ENCODE assay signal across 8 cellular contexts in genomic region chr2:135043345-135043744, GRCh38. TPM values are rescaled to one million over a fixed set of nuclear protein-coding genes. Genes with fewer than 3 reads are reported as not detected.
A peak's percentile ranks its signal among the peaks of the same experiment; 100 is the strongest.
DNase-seq lines count a peak whose midpoint lies in the region; ATAC-seq, FAIRE-seq and TF ChIP-seq lines count a peak whose summit lies in the region.

No MANE protein-coding gene starts in this region.

- H3K4me2 ChIP-seq in HepG2 (ENCODE audit: low read depth, low read length), result no peak overlapping the region

- H3K9me3 Mint-ChIP-seq in Calu3 (ENCODE audit: low read depth, unreplicated experiment), result no peaks in the 10 kb centered on the region

- H3K9ac ChIP-seq in HepG2 (ENCODE audit: insufficient read depth, low read depth, low read length) (no peak overlapping the region), colonic mucosa (ENCODE audit: low read depth in 2 of 2, low read length in 2 of 2) (no peak overlapping the region)

- H3K36me3 ChIP-seq in HepG2 (replicated peaks in 1 of 2; ENCODE audit: control insufficient read depth in 1 of 2, insufficient read depth in 2 of 2, low read length in 2 of 2) (no peaks in the 10 kb centered on the region), colonic mucosa (no peaks in the 10 kb centered on the region)

- no peak for FAIRE-seq in HepG2 (lab: Jason Lieb, UNC)

- TF ChIP-seq CTCF in AG09309 (IDR thresholded peaks at IDR 0.05; ENCODE audit: control insufficient read depth, insufficient read depth, low read depth, low read length, missing control alignments) (peak; percentile 43), GM13977 (IDR thresholded peaks at IDR 0.05; ENCODE audit: extremely low read depth, insufficient read depth, missing control alignments) (peak; percentile 68), HepG2 (CRISPR knock-in tag; IDR thresholded peaks at IDR 0.05) (peak; percentile 34; the same call in 1 of the 2 replicates), Calu3 (IDR thresholded peaks at IDR 0.05; ENCODE audit: unreplicated experiment) (no peak), colonic mucosa (IDR thresholded peaks at IDR 0.05) (no peak)

- H3K4me3 Mint-ChIP-seq in Calu3 (ENCODE audit: low read depth, unreplicated experiment), result no peak overlapping the region

- no peaks in the 10 kb centered on the region for H3K27me3 Mint-ChIP-seq in Calu3 (ENCODE audit: unreplicated experiment)

- peaks cover 17% of the 10 kb centered on the region for H3K4me1 Mint-ChIP-seq in Calu3 (ENCODE audit: low read depth, unreplicated experiment)

- H3K4me1 ChIP-seq in HepG2 (ENCODE audit: insufficient read depth, low read length) (peaks cover 14% of the 10 kb centered on the region), colonic mucosa (no peaks in the 10 kb centered on the region)

- POLR2A ChIA-PET in HepG2 (lab: Yijun Ruan, JAX), result no interaction called here

- H3K9me3 ChIP-seq in HepG2 (ENCODE audit: low read length), result no peaks in the 10 kb centered on the region
- H3K9me3 ChIP-seq in colonic mucosa, result no peaks in the 10 kb centered on the region

- DNase-seq in AG09309 (ENCODE audit: low read depth) (no peak), GM13977 (ENCODE audit: low spot score) (no peak), HepG2 (ENCODE audit: low spot score) (no peak), Calu3 (no peak), epidermal melanocyte (ENCODE audit: insufficient read length, low spot score) (no peak), colonic mucosa (no peak), NOMO-1 treated with DMSO at 0.1 percent for 48 hours (lab: John Stamatoyannopoulos, UW; ENCODE audit: unreplicated experiment) (no peak)
- DNase-seq in activated T-cell treated with anti-CD3 and anti-CD28 coated beads, Interleukin-2, amount 50 U/mL, for 48 hours, result peak; percentile 38 to 45

- in situ Hi-C loops in GM13977 (cut with MboI; ENCODE audit: low pct_unique_long_range_greater_than_20kb, low sequenced_read_pairs, unreplicated experiment) (no loop called here), HepG2 (cut with HindIII; ENCODE audit: extremely low pct_ligation_motif_present, low pct_unique_long_range_greater_than_20kb) (no loop called here)

- no peaks in the 10 kb centered on the region for H4K20me1 ChIP-seq in HepG2 (ENCODE audit: insufficient read depth, low read length)

- BruUV-seq in HepG2 (replicated peaks; lab: Mats Ljungman, UMichigan) (no TSS peak), Calu3 (replicated peaks; lab: Mats Ljungman, UMichigan) (no TSS peak)

- intact Hi-C loops in HepG2 (cut with micrococcal nuclease; ENCODE audit: unreplicated experiment), result no loop called here
- intact Hi-C loops in Calu3 (cut with micrococcal nuclease; ENCODE audit: unreplicated experiment), result no loop called here
- intact Hi-C loops in colonic mucosa (cut with DNase I), result no loop called here

- H3K27me3 ChIP-seq in HepG2 (ENCODE audit: control insufficient read depth in 1 of 2, insufficient read depth in 2 of 2, low read length in 2 of 2) (no peaks in the 10 kb centered on the region; a peak in 1 of 5 replicates), colonic mucosa (no peaks in the 10 kb centered on the region)

- no peak for TF ChIP-seq POLR2A in HepG2 (IDR thresholded peaks at IDR 0.05; ENCODE audit: insufficient read depth in 1 of 2, low read depth in 2 of 2, low read length in 2 of 2)

- H3K4me3 ChIP-seq in AG09309 (ENCODE audit: control insufficient read depth, low read depth, low read length) (no peak overlapping the region), HepG2 (replicated peaks in 1 of 3; ENCODE audit: insufficient read depth in 1 of 3, low read depth in 2 of 3, low read length in 3 of 3) (no peak overlapping the region), colonic mucosa (no peak overlapping the region)

- TF ChIP-seq RAD21 in HepG2 (CRISPR knock-in tag; IDR thresholded peaks at IDR 0.05), result no peak

- CTCF ChIA-PET in HepG2 (lab: Yijun Ruan, JAX; ENCODE audit: low intra/inter-chr PET ratio, low total read pairs), result no interaction called here
- CTCF ChIA-PET in Calu3 (lab: Charles Lee), result no interaction called here

- H3K27ac Mint-ChIP-seq in Calu3 (ENCODE audit: unreplicated experiment), result no peak overlapping the region

- no peaks in the 10 kb centered on the region for H3K79me2 ChIP-seq in HepG2 (ENCODE audit: insufficient read depth, low read length)

- WGBS in HepG2 (ENCODE audit: low lambda C conversion rate), result 23% methylated on average over 2 of the region's 2 CpGs

- H2AFZ ChIP-seq in HepG2 (ENCODE audit: low read length), result no peak overlapping the region

- ATAC-seq in HepG2, result no peak; the same call in 2 of the 3 replicates

- no peak for TF ChIP-seq EP300 in HepG2 (IDR thresholded peaks at IDR 0.05; ENCODE audit: low read depth in 2 of 2, low read length in 2 of 2)
- no peak for TF ChIP-seq EP300 in HepG2 (CRISPR knock-in tag; IDR thresholded peaks at IDR 0.05; ENCODE audit: borderline replicate concordance)

- H3K27ac ChIP-seq in HepG2 (ENCODE audit: extremely low read length, insufficient read depth, low read length) (no peak overlapping the region), colonic mucosa (no peak overlapping the region)

- H3K36me3 Mint-ChIP-seq in Calu3 (ENCODE audit: insufficient read depth, unreplicated experiment), result no peaks in the 10 kb centered on the region

TF ChIP-seq in HepG2, 621 proteins besides CTCF, POLR2A, EP300 and RAD21:
- TF ChIP-seq ZNF644 (CRISPR knock-in tag; IDR thresholded peaks at IDR 0.05; ENCODE audit: low read depth) (peak; percentile 58; the same call in 1 of the 2 replicates), EHMT2 (IDR thresholded peaks at IDR 0.05; ENCODE audit: borderline replicate concordance, low read depth, low read length) (peak; percentile 55; the same call in 1 of the 2 replicates), ERF (CRISPR knock-in tag; IDR thresholded peaks at IDR 0.05) (no peak)

RNA-seq across cellular contexts. Expression of gene MAP3K19, which starts 3.9 kb away (rescaled TPM):
- not detected in 2 replicates for total RNA-seq in HepG2 (2016; rRNA removed; fragmentation: Illumina TruSeq; extraction: Trizol)
- not detected in 2 replicates for total RNA-seq in HepG2 (2016; cell fraction: cytosol; rRNA removed; fragmentation: Illumina TruSeq; extraction: Trizol; ENCODE audit: low read depth)
- total RNA-seq in HepG2 (2016; cell fraction: insoluble cytoplasmic fraction; rRNA removed; fragmentation: Illumina TruSeq; extraction: Trizol), result not detected in 2 replicates
- not detected in 2 replicates for total RNA-seq in HepG2 (2016; cell fraction: membrane; rRNA removed; fragmentation: Illumina TruSeq; extraction: Trizol)
- total RNA-seq in HepG2 (2016; cell fraction: nucleus; rRNA removed; fragmentation: Illumina TruSeq; extraction: Trizol), result not detected in 2 replicates
- not detected in 2 replicates for polyA plus RNA-seq in HepG2 (2011; rRNA removed)
- not detected in 2 replicates for polyA plus RNA-seq in HepG2 (2011; cell fraction: cytosol; rRNA removed)
- not detected in 2 replicates for polyA plus RNA-seq in HepG2 (2011; cell fraction: nucleus; rRNA removed)
- not detected in 2 replicates for polyA plus RNA-seq in HepG2 (2012)
- polyA plus RNA-seq in HepG2 (2016; cell fraction: cytosol; fragmentation: Illumina TruSeq; extraction: Trizol; ENCODE audit: low read depth), result not detected in 2 replicates
- not detected in 2 replicates for polyA plus RNA-seq in HepG2 (2016; cell fraction: insoluble cytoplasmic fraction; fragmentation: Illumina TruSeq; extraction: Trizol; ENCODE audit: low read depth)
- polyA plus RNA-seq in HepG2 (2016; cell fraction: membrane; fragmentation: Illumina TruSeq; extraction: Trizol; ENCODE audit: low read depth), result not detected in 2 replicates
- polyA plus RNA-seq in HepG2 (2016; cell fraction: nucleus; fragmentation: Illumina TruSeq; extraction: Trizol; ENCODE audit: insufficient read depth, low read depth), result not detected in 2 replicates
- polyA minus RNA-seq in HepG2 (2011; rRNA and poly(A)+ RNA removed; ENCODE audit: low replicate concordance), result not detected in 2 replicates
- polyA minus RNA-seq in HepG2 (2011; cell fraction: cytosol; rRNA and poly(A)+ RNA removed), result not detected in 2 replicates
- not detected in 2 replicates for polyA minus RNA-seq in HepG2 (2011; cell fraction: nucleus; rRNA and poly(A)+ RNA removed)
- not detected in 2 replicates for total RNA-seq in Calu3 (2022)
- not detected for total RNA-seq in colonic mucosa

RNA-seq across cellular contexts. Expression of gene RAB3GAP1, which starts 8.7 kb away (rescaled TPM):
- total RNA-seq in HepG2 (2016; rRNA removed; fragmentation: Illumina TruSeq; extraction: Trizol) (48.8 and 61.5 TPM in 2 replicates), Calu3 (2022) (47.6 and 50.6 TPM in 2 replicates), colonic mucosa (10 to 100 TPM; 34.3 to 47.9 TPM)
- 10.1 and 10.4 TPM in 2 replicates for total RNA-seq in HepG2 (2016; cell fraction: cytosol; rRNA removed; fragmentation: Illumina TruSeq; extraction: Trizol; ENCODE audit: low read depth)
- total RNA-seq in HepG2 (2016; cell fraction: insoluble cytoplasmic fraction; rRNA removed; fragmentation: Illumina TruSeq; extraction: Trizol), result 45.4 and 58.4 TPM in 2 replicates
- 12.2 and 13.5 TPM in 2 replicates for total RNA-seq in HepG2 (2016; cell fraction: membrane; rRNA removed; fragmentation: Illumina TruSeq; extraction: Trizol)
- 54.7 and 54.9 TPM in 2 replicates for total RNA-seq in HepG2 (2016; cell fraction: nucleus; rRNA removed; fragmentation: Illumina TruSeq; extraction: Trizol)
- polyA plus RNA-seq in HepG2 (2011; rRNA removed), result 15.2 and 16.7 TPM in 2 replicates
- 8.9 and 14.0 TPM in 2 replicates for polyA plus RNA-seq in HepG2 (2011; cell fraction: cytosol; rRNA removed)
- polyA plus RNA-seq in HepG2 (2011; cell fraction: nucleus; rRNA removed), result 10.0 and 18.3 TPM in 2 replicates
- polyA plus RNA-seq in HepG2 (2012), result 40.0 and 40.4 TPM in 2 replicates
- polyA plus RNA-seq in HepG2 (2016; cell fraction: cytosol; fragmentation: Illumina TruSeq; extraction: Trizol; ENCODE audit: low read depth), result 2.7 and 3.5 TPM in 2 replicates
- 35.7 and 42.8 TPM in 2 replicates for polyA plus RNA-seq in HepG2 (2016; cell fraction: insoluble cytoplasmic fraction; fragmentation: Illumina TruSeq; extraction: Trizol; ENCODE audit: low read depth)
- 5.6 and 6.4 TPM in 2 replicates for polyA plus RNA-seq in HepG2 (2016; cell fraction: membrane; fragmentation: Illumina TruSeq; extraction: Trizol; ENCODE audit: low read depth)
- polyA plus RNA-seq in HepG2 (2016; cell fraction: nucleus; fragmentation: Illumina TruSeq; extraction: Trizol; ENCODE audit: insufficient read depth, low read depth), result 40.5 and 41.0 TPM in 2 replicates
- polyA minus RNA-seq in HepG2 (2011; rRNA and poly(A)+ RNA removed; ENCODE audit: low replicate concordance), result 10.6 and 21.9 TPM in 2 replicates
- polyA minus RNA-seq in HepG2 (2011; cell fraction: cytosol; rRNA and poly(A)+ RNA removed), result 28.9 and 29.0 TPM in 2 replicates
- 76.7 and 89.1 TPM in 2 replicates for polyA minus RNA-seq in HepG2 (2011; cell fraction: nucleus; rRNA and poly(A)+ RNA removed)

Comparison
In these comparisons a context has a peak if more than half of its experiments do, and no peak if none do; other contexts are left out.
1. DNase-seq: peak in activated T-cell treated with anti-CD3 and anti-CD28 coated beads, Interleukin-2, amount 50 U/mL, for 48 hours (2 of 2); none in AG09309 (single experiment), GM13977 (single experiment), HepG2 (single experiment), Calu3 (single experiment), epidermal melanocyte (single experiment), colonic mucosa (single experiment) and NOMO-1 treated with DMSO at 0.1 percent for 48 hours (single experiment).
2. CTCF ChIP-seq: peak in AG09309 (single experiment), GM13977 (single experiment) and HepG2 (single experiment); none in Calu3 (single experiment) and colonic mucosa (single experiment).